In the genomic region with DNA sequence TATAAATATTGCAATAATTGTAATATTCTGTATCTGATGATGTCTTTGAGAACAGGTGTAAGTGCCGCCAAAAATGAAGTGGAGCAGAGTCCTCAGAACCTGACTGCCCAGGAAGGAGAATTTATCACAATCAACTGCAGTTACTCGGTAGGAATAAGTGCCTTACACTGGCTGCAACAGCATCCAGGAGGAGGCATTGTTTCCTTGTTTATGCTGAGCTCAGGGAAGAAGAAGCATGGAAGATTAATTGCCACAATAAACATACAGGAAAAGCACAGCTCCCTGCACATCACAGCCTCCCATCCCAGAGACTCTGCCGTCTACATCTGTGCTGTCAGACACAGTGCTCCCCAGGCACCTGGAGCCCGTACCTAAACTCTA, we compare ENCODE assay signal across 14 cellular contexts.
DNase-seq lines count a peak whose midpoint lies in the region; ATAC-seq, FAIRE-seq and TF ChIP-seq lines count a peak whose summit lies in the region.
"Had no signal": no experiment of that assay in that cellular context is flagged by ENCODE, and none has a peak within 500 bp of the region (broad histone marks: within the 10 kb centered on the region; RNA-seq: fewer than 3 reads in every experiment).

No MANE protein-coding gene starts in this region.

- intact Hi-C loops in mucosa of descending colon (cut with DNase I, micrococcal nuclease), result no loop called here

- TF ChIP-seq CTCF in OCI-LY3 (IDR thresholded peaks at IDR 0.05; ENCODE audit: low read depth, low read length) (no peak), astrocyte (IDR thresholded peaks at IDR 0.05; ENCODE audit: insufficient read depth, low read depth, low read length) (peak; percentile 3), mucosa of descending colon (IDR thresholded peaks at IDR 0.05) (no peak)

- DNase-seq in activated T-cell treated with anti-CD3 and anti-CD28 coated beads, Interleukin-2, amount 50 U/mL, for 72 hours, result no peak
- no peak for DNase-seq in activated T-cell treated with anti-CD3 and anti-CD28 coated beads, Interleukin-2, amount 50 U/mL, for 48 hours
- no peak for DNase-seq in astrocyte (ENCODE audit: low read depth)
- DNase-seq in renal cortical epithelial cell (ENCODE audit: low read depth), result peak; percentile 10
- no peak for DNase-seq in NAMALWA (ENCODE audit: low spot score)
- DNase-seq in mucosa of descending colon, result no peak
- DNase-seq: NCI-H1436 had no signal

- H3K4me2 ChIP-seq in OCI-LY3 (ENCODE audit: low read length), result peak overlapping the region; percentile 27
- H3K4me2 ChIP-seq in astrocyte (ENCODE audit: low read length), result no peak overlapping the region
- H3K4me2 ChIP-seq: KMS-11 had no signal

- H3K4me3 Mint-ChIP-seq in activated T-cell treated with anti-CD3 and anti-CD28 coated beads, Interleukin-2, amount 50 U/mL, for 72 hours, result peak overlapping the region; percentile 65 to 76
- no peak overlapping the region for H3K4me3 Mint-ChIP-seq in astrocyte (ENCODE audit: unreplicated experiment)
- H3K4me3 Mint-ChIP-seq: HFFc6, nephron had no signal

- ATAC-seq in activated T-cell treated with anti-CD3 and anti-CD28 coated beads, Interleukin-2, amount 50 U/mL, for 72 hours (replicated peaks in 1 of 2), result no peak
- ATAC-seq in mucosa of descending colon, result no peak
- ATAC-seq in GM21390 (IDR thresholded peaks at IDR 0.05; ENCODE audit: unreplicated experiment), result no peak

- H4K20me1 ChIP-seq in OCI-LY3 (ENCODE audit: insufficient read depth, low read length), result no peaks in the 10 kb centered on the region
- H4K20me1 ChIP-seq in astrocyte (ENCODE audit: insufficient read depth, low read length), result no peaks in the 10 kb centered on the region

- H3K4me1 Mint-ChIP-seq in activated T-cell treated with anti-CD3 and anti-CD28 coated beads, Interleukin-2, amount 50 U/mL, for 72 hours (ENCODE audit: low read depth), result no peaks in the 10 kb centered on the region
- H3K4me1 Mint-ChIP-seq in astrocyte (ENCODE audit: low read depth, unreplicated experiment), result peaks cover 5% of the 10 kb centered on the region

- H3K27ac ChIP-seq in OCI-LY3 (ENCODE audit: low read length) (no peak overlapping the region), astrocyte (ENCODE audit: low read depth, low read length) (no peak overlapping the region)
- H3K27ac ChIP-seq: KMS-11, vagina had no signal

- H3K9me3 Mint-ChIP-seq in activated T-cell treated with anti-CD3 and anti-CD28 coated beads, Interleukin-2, amount 50 U/mL, for 72 hours, result no peaks in the 10 kb centered on the region
- no peaks in the 10 kb centered on the region for H3K9me3 Mint-ChIP-seq in astrocyte (ENCODE audit: unreplicated experiment)
- H3K9me3 Mint-ChIP-seq: HFFc6, nephron had no signal

- no peak for FAIRE-seq in astrocyte (lab: Jason Lieb, UNC)

- no peaks in the 10 kb centered on the region for H3K9me3 ChIP-seq in OCI-LY3 (ENCODE audit: insufficient read depth, low read length)
- no peaks in the 10 kb centered on the region for H3K9me3 ChIP-seq in astrocyte (ENCODE audit: insufficient read depth, low read depth, low read length)
- no peaks in the 10 kb centered on the region for H3K9me3 ChIP-seq in mucosa of descending colon
- H3K9me3 ChIP-seq: vagina had no signal

- H3K4me1 ChIP-seq in OCI-LY3 (ENCODE audit: low read length), result peaks cover 7% of the 10 kb centered on the region
- H3K4me1 ChIP-seq in astrocyte (ENCODE audit: insufficient read depth, low read length), result no peaks in the 10 kb centered on the region
- H3K4me1 ChIP-seq in mucosa of descending colon (ENCODE audit: low read depth), result no peaks in the 10 kb centered on the region
- H3K4me1 ChIP-seq: vagina had no signal

- H3K4me3 ChIP-seq in OCI-LY3 (ENCODE audit: low read length), result no peak overlapping the region
- no peak overlapping the region for H3K4me3 ChIP-seq in astrocyte (ENCODE audit: insufficient read depth, low read depth, low read length)
- no peak overlapping the region for H3K4me3 ChIP-seq in mucosa of descending colon
- H3K4me3 ChIP-seq: lung, vagina had no signal

- H3K9ac ChIP-seq in OCI-LY3 (ENCODE audit: low read length) (no peak overlapping the region), astrocyte (ENCODE audit: low read length) (no peak overlapping the region)
- H3K9ac ChIP-seq: KMS-11 had no signal

- H3K79me2 ChIP-seq in OCI-LY3 (ENCODE audit: low read length), result no peaks in the 10 kb centered on the region
- H3K79me2 ChIP-seq in astrocyte (ENCODE audit: insufficient read depth, low read length), result no peaks in the 10 kb centered on the region

- no peak overlapping the region for H2AFZ ChIP-seq in OCI-LY3 (ENCODE audit: low read depth, low read length)
- no peak overlapping the region for H2AFZ ChIP-seq in astrocyte (ENCODE audit: low read depth, low read length)

- no peak overlapping the region for H3K27ac Mint-ChIP-seq in activated T-cell treated with anti-CD3 and anti-CD28 coated beads, Interleukin-2, amount 50 U/mL, for 72 hours
- H3K27ac Mint-ChIP-seq in astrocyte (ENCODE audit: unreplicated experiment), result no peak overlapping the region
- H3K27ac Mint-ChIP-seq: HFFc6, nephron had no signal

- H3K36me3 ChIP-seq in OCI-LY3 (replicated peaks; ENCODE audit: low read depth, low read length) (no peaks in the 10 kb centered on the region), astrocyte (ENCODE audit: insufficient read depth, low read length) (no peaks in the 10 kb centered on the region), mucosa of descending colon (ENCODE audit: low read depth) (no peaks in the 10 kb centered on the region)
- H3K36me3 ChIP-seq: vagina had no signal

- no peaks in the 10 kb centered on the region for H3K36me3 Mint-ChIP-seq in activated T-cell treated with anti-CD3 and anti-CD28 coated beads, Interleukin-2, amount 50 U/mL, for 72 hours (ENCODE audit: insufficient read depth in 2 of 2)
- no peaks in the 10 kb centered on the region for H3K36me3 Mint-ChIP-seq in astrocyte (ENCODE audit: low read depth, unreplicated experiment)

- H3K27me3 ChIP-seq in OCI-LY3 (ENCODE audit: low read depth, low read length) (peaks cover 34% of the 10 kb centered on the region), astrocyte (ENCODE audit: insufficient read depth, low read length) (peaks cover 8% of the 10 kb centered on the region)
- H3K27me3 ChIP-seq: vagina had no signal

- H3K27me3 Mint-ChIP-seq in activated T-cell treated with anti-CD3 and anti-CD28 coated beads, Interleukin-2, amount 50 U/mL, for 72 hours (ENCODE audit: low read depth), result no peaks in the 10 kb centered on the region
- no peaks in the 10 kb centered on the region for H3K27me3 Mint-ChIP-seq in astrocyte (ENCODE audit: low read depth, unreplicated experiment)
